In genomic region chr6:137171053-137171374, GRCh38 we compare ENCODE assay signal across 17 cellular contexts. TPM values are rescaled to one million over a fixed set of nuclear protein-coding genes. Genes with fewer than 3 reads are reported as not detected.
A peak's percentile ranks its signal among the peaks of the same experiment; 100 is the strongest.
DNase-seq lines count a peak whose midpoint lies in the region; ATAC-seq and TF ChIP-seq lines count a peak whose summit lies in the region.
"Had no signal": no experiment of that assay in that cellular context is flagged by ENCODE, and none has a peak within 500 bp of the region (broad histone marks: within the 10 kb centered on the region; RNA-seq: fewer than 3 reads in every experiment).

No MANE protein-coding gene starts in this region.

- BruUV-seq in mammary epithelial cell (replicated peaks; lab: Mats Ljungman, UMichigan): no TSS peak

- H3K4me3 ChIP-seq in breast epithelium: no peak overlapping the region
- no peak overlapping the region for H3K4me3 ChIP-seq in mammary epithelial cell (replicated peaks in 1 of 3; ENCODE audit: insufficient read depth in 1 of 3, low read depth in 2 of 3, low read length in 3 of 3)
- H3K4me3 ChIP-seq in OCI-LY3 (ENCODE audit: low read length): no peak overlapping the region

- H2AFZ ChIP-seq in mammary epithelial cell (ENCODE audit: low read depth, low read length) (no peak overlapping the region), OCI-LY3 (ENCODE audit: low read depth, low read length) (peak overlapping the region; percentile 41; the same call in 1 of the 2 replicates)

- H3K9ac ChIP-seq in mammary epithelial cell (ENCODE audit: insufficient read depth, low read length) (no peak overlapping the region), OCI-LY3 (ENCODE audit: low read length) (peak overlapping the region; percentile 57; the same call in 1 of the 2 replicates)

- H3K9me3 ChIP-seq in breast epithelium (no peaks in the 10 kb centered on the region), mammary epithelial cell (replicated peaks; ENCODE audit: insufficient read depth, low read length) (no peaks in the 10 kb centered on the region), OCI-LY3 (ENCODE audit: insufficient read depth, low read length) (no peaks in the 10 kb centered on the region)

- no peaks in the 10 kb centered on the region for H3K36me3 Mint-ChIP-seq in memory B cell
- peaks cover 6 to 17% of the 10 kb centered on the region in 2 donors for H3K36me3 Mint-ChIP-seq in stimulated activated naive B cell treated with anti-CD40 and anti-IgM and Interleukin-4, amounts not matched to agents 10 μg/mL and 1 μg/mL and 100 μg/mL, for 72 hours
- no peaks in the 10 kb centered on the region for H3K36me3 Mint-ChIP-seq in nephron progenitor cell (ENCODE audit: low read depth)
- H3K36me3 Mint-ChIP-seq in activated T-helper 17 cell treated with anti-CD3 and anti-CD28 coated beads, Interleukin-2, amount 50 U/mL, for 72 hours (ENCODE audit: low read depth): no peaks in the 10 kb centered on the region

- TF ChIP-seq CTCF in breast epithelium (IDR thresholded peaks at IDR 0.05): no peak
- no peak for TF ChIP-seq CTCF in mammary epithelial cell (conservative IDR thresholded peaks at IDR 0.05 in 1 of 2, IDR thresholded peaks at IDR 0.05 in 1 of 2; ENCODE audit: extremely low read depth in 1 of 2, insufficient read depth in 1 of 2, low read depth in 1 of 2, low read length in 2 of 2)
- TF ChIP-seq CTCF in OCI-LY3 (IDR thresholded peaks at IDR 0.05; ENCODE audit: low read depth, low read length): no peak
- TF ChIP-seq CTCF in nephron progenitor cell (IDR thresholded peaks at IDR 0.05): no peak

- H3K4me3 Mint-ChIP-seq in memory B cell (peak overlapping the region; percentile 14), nephron progenitor cell (no peak overlapping the region)
- peak overlapping the region; percentile 58 to 65 for H3K4me3 Mint-ChIP-seq in stimulated activated naive B cell treated with anti-CD40 and anti-IgM and Interleukin-4, amounts not matched to agents 10 μg/mL and 1 μg/mL and 100 μg/mL, for 72 hours
- H3K4me3 Mint-ChIP-seq in activated T-helper 17 cell treated with anti-CD3 and anti-CD28 coated beads, Interleukin-2, amount 50 U/mL, for 72 hours: no peak overlapping the region
- H3K4me3 Mint-ChIP-seq: CD4-positive, alpha-beta T cell; H9 had no signal

- TF ChIP-seq POLR2A in breast epithelium (IDR thresholded peaks at IDR 0.05): no peak

- H3K9me3 Mint-ChIP-seq in memory B cell (peaks cover 1% of the 10 kb centered on the region), nephron progenitor cell (peaks cover 14% of the 10 kb centered on the region)
- H3K9me3 Mint-ChIP-seq in stimulated activated naive B cell treated with anti-CD40 and anti-IgM and Interleukin-4, amounts not matched to agents 10 μg/mL and 1 μg/mL and 100 μg/mL, for 72 hours: peaks cover 8 to 18% of the 10 kb centered on the region in 2 donors
- no peaks in the 10 kb centered on the region for H3K9me3 Mint-ChIP-seq in activated T-helper 17 cell treated with anti-CD3 and anti-CD28 coated beads, Interleukin-2, amount 50 U/mL, for 72 hours

- ATAC-seq in memory B cell (ENCODE audit: low read depth): no peak
- no peak for ATAC-seq in stimulated activated naive B cell treated with anti-CD40 and anti-IgM and Interleukin-4, amounts not matched to agents 10 μg/mL and 1 μg/mL and 100 μg/mL, for 72 hours (replicated peaks)
- ATAC-seq in activated T-helper 17 cell treated with anti-CD3 and anti-CD28 coated beads, Interleukin-2, amount 50 U/mL, for 72 hours (replicated peaks): no peak
- ATAC-seq: HepG2 had no signal

- no peak overlapping the region for H3K4me2 ChIP-seq in mammary epithelial cell (ENCODE audit: insufficient read depth, low read depth, low read length)
- peak overlapping the region; percentile 56 for H3K4me2 ChIP-seq in OCI-LY3 (ENCODE audit: low read length)

- no peak for DNase-seq in breast epithelium (ENCODE audit: low spot score in 2 of 2)
- no peak for DNase-seq in mammary epithelial cell
- DNase-seq in memory B cell (ENCODE audit: low spot score in 2 of 2): no peak
- no peak for DNase-seq in stimulated activated naive B cell treated with anti-CD40 and anti-IgM and Interleukin-4, amounts not matched to agents 10 μg/mL and 1 μg/mL and 100 μg/mL, for 72 hours
- no peak for DNase-seq in nephron progenitor cell
- no peak for DNase-seq in AG08395 (ENCODE audit: low spot score)
- DNase-seq: Caco-2; CD4-positive, alpha-beta T cell; H9 had no signal

- dilution Hi-C loops in mammary epithelial cell (cut with HindIII; ENCODE audit: low sequenced_read_pairs): no loop called here

- H3K27ac ChIP-seq in breast epithelium (peak overlapping the region; percentile 66 to 71), mammary epithelial cell (ENCODE audit: insufficient read depth, low read depth, low read length) (no peak overlapping the region), OCI-LY3 (ENCODE audit: low read length) (peak overlapping the region; percentile 75)
- H3K27ac ChIP-seq: C4-2B had no signal

- H3K79me2 ChIP-seq in mammary epithelial cell (ENCODE audit: insufficient read depth, low read length) (no peaks in the 10 kb centered on the region), OCI-LY3 (ENCODE audit: low read length) (no peaks in the 10 kb centered on the region)

- H3K4me1 Mint-ChIP-seq in memory B cell: peaks cover 43% of the 10 kb centered on the region
- peaks cover 48 to 92% of the 10 kb centered on the region in 2 donors for H3K4me1 Mint-ChIP-seq in stimulated activated naive B cell treated with anti-CD40 and anti-IgM and Interleukin-4, amounts not matched to agents 10 μg/mL and 1 μg/mL and 100 μg/mL, for 72 hours
- H3K4me1 Mint-ChIP-seq in nephron progenitor cell: peaks cover 5% of the 10 kb centered on the region
- peaks cover 25% of the 10 kb centered on the region for H3K4me1 Mint-ChIP-seq in activated T-helper 17 cell treated with anti-CD3 and anti-CD28 coated beads, Interleukin-2, amount 50 U/mL, for 72 hours

- H3K27me3 Mint-ChIP-seq in memory B cell: no peaks in the 10 kb centered on the region
- H3K27me3 Mint-ChIP-seq in stimulated activated naive B cell treated with anti-CD40 and anti-IgM and Interleukin-4, amounts not matched to agents 10 μg/mL and 1 μg/mL and 100 μg/mL, for 72 hours: no peaks in the 10 kb centered on the region
- peaks cover 11% of the 10 kb centered on the region for H3K27me3 Mint-ChIP-seq in nephron progenitor cell (ENCODE audit: low read depth, poor library complexity)
- peaks cover 7% of the 10 kb centered on the region for H3K27me3 Mint-ChIP-seq in activated T-helper 17 cell treated with anti-CD3 and anti-CD28 coated beads, Interleukin-2, amount 50 U/mL, for 72 hours
- H3K27me3 Mint-ChIP-seq: CD4-positive, alpha-beta T cell; IgD-negative memory B cell had no signal

- in situ Hi-C loops in mammary epithelial cell (cut with MboI; ENCODE audit: low sequenced_read_pairs in 2 of 2): no loop called here

- CTCF ChIA-PET in mammary epithelial cell (lab: Charles Lee; ENCODE audit: low non-redundant PET): no interaction called here

- no peaks in the 10 kb centered on the region for H4K20me1 ChIP-seq in mammary epithelial cell (ENCODE audit: insufficient read depth, low read length)
- no peaks in the 10 kb centered on the region for H4K20me1 ChIP-seq in OCI-LY3 (ENCODE audit: insufficient read depth, low read length)

- H3K4me1 ChIP-seq in breast epithelium (peaks cover 0 to 11% of the 10 kb centered on the region in 2 donors), mammary epithelial cell (ENCODE audit: insufficient read depth, low read length) (no peaks in the 10 kb centered on the region), OCI-LY3 (ENCODE audit: low read length) (peaks cover 70% of the 10 kb centered on the region)

- H3K36me3 ChIP-seq in breast epithelium (no peaks in the 10 kb centered on the region), mammary epithelial cell (ENCODE audit: insufficient read depth, low read length) (no peaks in the 10 kb centered on the region), OCI-LY3 (replicated peaks; ENCODE audit: low read depth, low read length) (no peaks in the 10 kb centered on the region)

- WGBS in mammary epithelial cell (ENCODE audit: low coverage, missing lambda C conversion rate): no CpG with 5 or more reads among the region's 1 CpG

- H3K27me3 ChIP-seq in breast epithelium (no peaks in the 10 kb centered on the region), mammary epithelial cell (ENCODE audit: insufficient read depth, low read length) (no peaks in the 10 kb centered on the region), OCI-LY3 (ENCODE audit: low read depth, low read length) (no peaks in the 10 kb centered on the region)

- intact Hi-C loops in breast epithelium (cut with DNase I; ENCODE audit: low total_unique reads): no loop called here
- intact Hi-C loops in mammary epithelial cell (cut with micrococcal nuclease): loop anchor here (5.0 kb wide), 1 partner anchor 716 kb away; no protein-coding TSS in a partner anchor

- H3K27ac Mint-ChIP-seq in memory B cell: peak overlapping the region; percentile 90
- peak overlapping the region; percentile 91 for H3K27ac Mint-ChIP-seq in stimulated activated naive B cell treated with anti-CD40 and anti-IgM and Interleukin-4, amounts not matched to agents 10 μg/mL and 1 μg/mL and 100 μg/mL, for 72 hours
- no peak overlapping the region for H3K27ac Mint-ChIP-seq in nephron progenitor cell
- H3K27ac Mint-ChIP-seq in activated T-helper 17 cell treated with anti-CD3 and anti-CD28 coated beads, Interleukin-2, amount 50 U/mL, for 72 hours: no peak overlapping the region
- H3K27ac Mint-ChIP-seq: CD4-positive, alpha-beta T cell; H9 had no signal

RNA-seq across cellular contexts. Expression of gene IL22RA2, which starts 2.4 kb away (rescaled TPM):
- under 1 TPM in 1 of 3 donors, not detected in 2; 0.15 TPM for total RNA-seq in breast epithelium
- not detected for total RNA-seq in mammary epithelial cell
- polyA plus RNA-seq in mammary epithelial cell: not detected
- polyA minus RNA-seq in mammary epithelial cell: not detected
- total RNA-seq in activated T-helper 17 cell treated with anti-CD3 and anti-CD28 coated beads, Interleukin-2, amount 50 U/mL, for 72 hours: not detected
- total RNA-seq: A172; Caco-2; CD4-positive, alpha-beta T cell; H1; H9; HepG2 had no signal
- polyA plus RNA-seq: BJ, H1, HepG2, IgD-negative memory B cell had no signal

RNA-seq across cellular contexts. Expression of gene IFNGR1, which starts 48.2 kb away (rescaled TPM):
- total RNA-seq in breast epithelium (100 to 1,000 TPM; 126 to 207 (median 144) TPM), mammary epithelial cell (100 to 1,000 TPM in 1 of 2 donors, 10 to 100 TPM in 1; 54.7 to 137 TPM)
- polyA plus RNA-seq in mammary epithelial cell: 30.0 TPM
- 17.6 TPM for polyA minus RNA-seq in mammary epithelial cell
- total RNA-seq in activated T-helper 17 cell treated with anti-CD3 and anti-CD28 coated beads, Interleukin-2, amount 50 U/mL, for 72 hours: 10 to 100 TPM; 20.9 to 26.9 TPM

Comparison
In these comparisons a context has a peak if more than half of its experiments do, and no peak if none do; other contexts are left out.
1. H3K27ac Mint-ChIP-seq: peak in memory B cell (single experiment) and stimulated activated naive B cell treated with anti-CD40 and anti-IgM and Interleukin-4, amounts not matched to agents 10 μg/mL and 1 μg/mL and 100 μg/mL, for 72 hours (single experiment); none in nephron progenitor cell (single experiment) and activated T-helper 17 cell treated with anti-CD3 and anti-CD28 coated beads, Interleukin-2, amount 50 U/mL, for 72 hours (single experiment).
2. H3K4me3 Mint-ChIP-seq: peak in memory B cell (single experiment) and stimulated activated naive B cell treated with anti-CD40 and anti-IgM and Interleukin-4, amounts not matched to agents 10 μg/mL and 1 μg/mL and 100 μg/mL, for 72 hours (2 of 2); none in nephron progenitor cell (single experiment) and activated T-helper 17 cell treated with anti-CD3 and anti-CD28 coated beads, Interleukin-2, amount 50 U/mL, for 72 hours (single experiment).